Comparison of ENCODE assay signal across 10 cellular contexts in genomic region chr20:49344975-49345374, GRCh38.
DNase-seq lines count a peak whose midpoint lies in the region; ATAC-seq and TF ChIP-seq lines count a peak whose summit lies in the region.
"Had no signal": no experiment of that assay in that cellular context is flagged by ENCODE, and none has a peak within 500 bp of the region (broad histone marks: within the 10 kb centered on the region; RNA-seq: fewer than 3 reads in every experiment).

No MANE protein-coding gene starts in this region.

- peaks cover 3% of the 10 kb centered on the region for H3K4me1 Mint-ChIP-seq in activated naive CD8-positive, alpha-beta T cell treated with anti-CD3 and anti-CD28 coated beads for 36 hours
- H3K4me1 Mint-ChIP-seq: memory B cell had no signal

- no peaks in the 10 kb centered on the region for H3K9me3 ChIP-seq in SJCRH30 (replicated peaks)
- no peaks in the 10 kb centered on the region for H3K9me3 ChIP-seq in WERI-Rb-1 (ENCODE audit: severe bottlenecking)

- peaks cover 3% of the 10 kb centered on the region for H3K27me3 Mint-ChIP-seq in activated naive CD8-positive, alpha-beta T cell treated with anti-CD3 and anti-CD28 coated beads for 36 hours

- TF ChIP-seq CTCF in fibroblast of pulmonary artery (IDR thresholded peaks at IDR 0.05; ENCODE audit: low read length, missing control alignments) (no peak), WERI-Rb-1 (IDR thresholded peaks at IDR 0.05; ENCODE audit: low read depth, low read length) (no peak)

- no peaks in the 10 kb centered on the region for H3K36me3 Mint-ChIP-seq in activated naive CD8-positive, alpha-beta T cell treated with anti-CD3 and anti-CD28 coated beads for 36 hours
- H3K36me3 Mint-ChIP-seq: memory B cell had no signal

- peaks cover 42% of the 10 kb centered on the region for H3K4me1 ChIP-seq in SJCRH30

- H3K4me3 ChIP-seq in SJCRH30 (peak overlapping the region; percentile 32), fibroblast of pulmonary artery (replicated peaks; ENCODE audit: low read depth, low read length) (no peak overlapping the region), WERI-Rb-1 (ENCODE audit: low read depth, low read length) (no peak overlapping the region)

- no peak for ATAC-seq in HG02759 (IDR thresholded peaks at IDR 0.05; ENCODE audit: unreplicated experiment)

- DNase-seq in EL (peak; percentile 98), SJCRH30 (peak; percentile 88 to 91), fibroblast of pulmonary artery (ENCODE audit: low read depth) (peak; percentile 96), posterior vena cava (ENCODE audit: low spot score) (peak; percentile 86), WERI-Rb-1 (no peak), NOMO-1 treated with DMSO at 0.1 percent for 48 hours (lab: John Stamatoyannopoulos, UW; ENCODE audit: unreplicated experiment) (no peak)
- no peak for DNase-seq in activated naive CD8-positive, alpha-beta T cell treated with anti-CD3 and anti-CD28 coated beads for 36 hours
- DNase-seq: activated CD4-positive, alpha-beta T cell treated with anti-CD3 and anti-CD28 coated beads, Interleukin-2, amount 10 ng/mL, durations not matched to agents 24 days and 14 days had no signal

- H3K27ac Mint-ChIP-seq in activated naive CD8-positive, alpha-beta T cell treated with anti-CD3 and anti-CD28 coated beads for 36 hours, result no peak overlapping the region
- H3K27ac Mint-ChIP-seq: activated CD4-positive, alpha-beta T cell treated with anti-CD3 and anti-CD28 coated beads, Interleukin-2, amount 10 ng/mL, durations not matched to agents 24 days and 14 days; memory B cell had no signal

- no peak overlapping the region for H3K4me3 Mint-ChIP-seq in activated naive CD8-positive, alpha-beta T cell treated with anti-CD3 and anti-CD28 coated beads for 36 hours
- H3K4me3 Mint-ChIP-seq: activated CD4-positive, alpha-beta T cell treated with anti-CD3 and anti-CD28 coated beads, Interleukin-2, amount 10 ng/mL, durations not matched to agents 24 days and 14 days; memory B cell had no signal

- H3K27me3 ChIP-seq in SJCRH30 (no peaks in the 10 kb centered on the region), WERI-Rb-1 (ENCODE audit: insufficient read depth, low read depth, severe bottlenecking) (no peaks in the 10 kb centered on the region)

- H3K9me3 Mint-ChIP-seq in activated naive CD8-positive, alpha-beta T cell treated with anti-CD3 and anti-CD28 coated beads for 36 hours, result no peaks in the 10 kb centered on the region
- H3K9me3 Mint-ChIP-seq: activated CD4-positive, alpha-beta T cell treated with anti-CD3 and anti-CD28 coated beads, Interleukin-2, amount 10 ng/mL, durations not matched to agents 24 days and 14 days; memory B cell had no signal

- H3K36me3 ChIP-seq in SJCRH30, result no peaks in the 10 kb centered on the region
- no peaks in the 10 kb centered on the region for H3K36me3 ChIP-seq in WERI-Rb-1

- intact Hi-C loops in posterior vena cava (cut with DNase I), result loop anchor here in 1 of 2 donors (5.0 kb wide), 1 partner anchor 47 kb away; no protein-coding TSS in a partner anchor

- H3K27ac ChIP-seq in SJCRH30, result peak overlapping the region; percentile 98
- no peak overlapping the region for H3K27ac ChIP-seq in WERI-Rb-1

Comparison
In these comparisons a context has a peak if more than half of its experiments do, and no peak if none do; other contexts are left out.
1. DNase-seq: peak in EL (single experiment), SJCRH30 (2 of 2), fibroblast of pulmonary artery (single experiment) and posterior vena cava (single experiment); none in WERI-Rb-1 (single experiment), NOMO-1 treated with DMSO at 0.1 percent for 48 hours (single experiment) and activated naive CD8-positive, alpha-beta T cell treated with anti-CD3 and anti-CD28 coated beads for 36 hours (single experiment).